23 cellular contexts compared by ENCODE assay signal in the genomic region with DNA sequence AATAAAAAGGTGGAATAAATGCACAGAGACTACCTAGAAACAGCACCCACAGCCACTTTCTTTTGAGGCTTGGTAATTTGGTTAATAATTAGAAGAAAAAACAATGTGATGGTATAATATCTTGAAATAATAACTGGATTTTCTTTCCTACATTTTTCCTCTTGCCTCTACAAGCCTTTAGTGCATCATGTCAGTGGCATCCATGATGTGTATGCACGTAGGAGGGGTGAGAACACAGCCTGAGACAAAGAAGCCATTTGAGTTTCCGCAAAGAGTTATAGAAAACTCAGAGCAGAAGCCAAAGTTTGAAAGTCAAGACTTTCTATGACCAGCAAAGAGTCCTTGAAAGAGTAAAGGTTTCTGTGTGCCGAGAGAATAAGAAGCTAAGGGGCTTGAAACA.
"Had no signal": no experiment of that assay in that cellular context is flagged by ENCODE, and none has a peak within 500 bp of the region (broad histone marks: within the 10 kb centered on the region; RNA-seq: fewer than 3 reads in every experiment).

No MANE protein-coding gene starts in this region.

- H3K4me3 ChIP-seq: ascending aorta had no signal

- H3K27ac ChIP-seq: ascending aorta had no signal

- ATAC-seq: activated CD8-positive, alpha-beta T cell treated with anti-CD3 and anti-CD28 coated beads, Interleukin-2, amount 10 ng/mL, durations not matched to agents 7 days and 5 days; T-helper 17 cell; WTC11 had no signal

- DNase-seq: activated CD4-positive, alpha-beta T cell treated with anti-CD3 and anti-CD28 coated beads for 48 hours; activated CD4-positive, alpha-beta T cell treated with anti-CD3 and anti-CD28 coated beads, Interleukin-2, amount 50 U/mL, for 4 hours; activated CD4-positive, CD25-positive, alpha-beta regulatory T cell treated with anti-CD3 and anti-CD28 coated beads, Interleukin-2, amount 50 U/mL, for 72 hours; activated CD8-positive, alpha-beta memory T cell treated with anti-CD3 and anti-CD28 coated beads, Interleukin-2, amount 50 U/mL, for 48 hours; activated CD8-positive, alpha-beta T cell treated with anti-CD3 and anti-CD28 coated beads, Interleukin-2, amount 10 ng/mL, durations not matched to agents 7 days and 5 days; activated T-cell treated with anti-CD3 and anti-CD28 coated beads, Interleukin-2, amount 50 U/mL, for 1 hour; amniotic stem cell; cerebellar nuclear complex; NCI-H1092; NCI-H1417 treated with DMSO at 0.1 percent for 48 hours; NCI-H1694; NCI-H2029; NCI-H2107; NCI-H2171 treated with DMSO at 0.1 percent for 48 hours; NCI-H345; NCI-H510A; NCI-H526 treated with DMSO at 0.1 percent for 48 hours; NCI-H82; SIG-M5; T-helper 17 cell; T-helper 9 cell had no signal

- H3K27me3 ChIP-seq: ascending aorta had no signal

- H3K9me3 ChIP-seq: ascending aorta had no signal

- H3K36me3 ChIP-seq: ascending aorta had no signal

- H3K4me1 ChIP-seq: ascending aorta had no signal
